17 cellular contexts compared by ENCODE assay signal in the genomic region with DNA sequence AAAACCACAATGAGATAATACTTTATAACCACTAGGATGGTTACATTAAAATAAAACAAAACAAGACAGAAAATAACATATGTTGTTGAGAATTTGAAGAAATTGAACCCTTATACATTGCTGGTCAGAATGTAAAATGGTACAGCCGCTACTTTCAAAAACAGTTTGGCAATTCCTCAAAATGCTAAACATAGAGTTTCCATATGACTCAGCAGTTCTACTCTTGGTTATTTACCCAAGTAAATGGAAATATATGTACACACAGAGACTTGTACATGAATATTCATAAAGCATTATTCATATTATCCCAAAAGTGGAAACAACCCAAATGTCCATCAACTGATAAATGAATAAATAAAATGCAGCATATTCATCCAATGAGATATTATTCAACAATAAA.
A peak's percentile ranks its signal among the peaks of the same experiment; 100 is the strongest.
DNase-seq lines count a peak whose midpoint lies in the region; ATAC-seq, FAIRE-seq and TF ChIP-seq lines count a peak whose summit lies in the region.
"Had no signal": no experiment of that assay in that cellular context is flagged by ENCODE, and none has a peak within 500 bp of the region (broad histone marks: within the 10 kb centered on the region; RNA-seq: fewer than 3 reads in every experiment).

No MANE protein-coding gene starts in this region.

- H3K4me1 ChIP-seq in HepG2 (ENCODE audit: insufficient read depth, low read length): no peaks in the 10 kb centered on the region
- no peaks in the 10 kb centered on the region for H3K4me1 ChIP-seq in right lobe of liver
- no peaks in the 10 kb centered on the region for H3K4me1 ChIP-seq in K562 (replicated peaks in 1 of 2; ENCODE audit: control insufficient read depth in 2 of 2, insufficient read depth in 2 of 2, low read length in 2 of 2)
- H3K4me1 ChIP-seq: SJCRH30 had no signal

- H4K20me1 ChIP-seq in HepG2 (ENCODE audit: insufficient read depth, low read length) (no peaks in the 10 kb centered on the region), K562 (replicated peaks; ENCODE audit: control insufficient read depth, insufficient read depth, low read length) (no peaks in the 10 kb centered on the region)

- TF ChIP-seq CTCF in HepG2 (CRISPR knock-in tag; IDR thresholded peaks at IDR 0.05): no peak
- no peak for TF ChIP-seq CTCF in right lobe of liver (IDR thresholded peaks at IDR 0.05)
- no peak for TF ChIP-seq CTCF in K562 (IDR thresholded peaks at IDR 0.05 in 2 of 3, conservative IDR thresholded peaks at IDR 0.05 in 1 of 3; ENCODE audit: insufficient read depth in 2 of 3, low read depth in 1 of 3, low read length in 3 of 3)

- H3K4me2 ChIP-seq in HepG2 (ENCODE audit: low read depth, low read length) (no peak overlapping the region), K562 (ENCODE audit: insufficient read depth, low read length) (no peak overlapping the region)
- H3K4me2 ChIP-seq: GM23338 had no signal

- DNase-seq in HepG2 (ENCODE audit: low spot score) (no peak), right lobe of liver (no peak), MV-4-11 (lab: John Stamatoyannopoulos, UW) (peak; percentile 81), K562 (ENCODE audit: extremely low read depth in 1 of 4, low spot score in 3 of 4) (no peak), cerebellum (ENCODE audit: low spot score) (no peak), NCI-H1694 (lab: John Stamatoyannopoulos, UW) (no peak)
- DNase-seq: C1 segment of cervical spinal cord, DMS 273 treated with DMSO at 0.1 percent for 48 hours, NCI-H1092, NCI-H187, NCI-H510A treated with DMSO at 0.1 percent for 48 hours, OCI-M1, SJCRH30 had no signal

- POLR2A ChIA-PET in HepG2 (lab: Yijun Ruan, JAX) (no interaction called here), K562 (lab: Yijun Ruan, JAX) (no interaction called here)

- in situ Hi-C loops in HepG2 (cut with HindIII; ENCODE audit: extremely low pct_ligation_motif_present, low pct_unique_long_range_greater_than_20kb): no loop called here
- in situ Hi-C loops in K562 (cut with MboI): no loop called here

- no peak for FAIRE-seq in HepG2 (lab: Jason Lieb, UNC)
- no peak for FAIRE-seq in K562 (lab: Jason Lieb, UNC)

- TF ChIP-seq EP300 in HepG2 (IDR thresholded peaks at IDR 0.05; ENCODE audit: low read depth in 2 of 2, low read length in 2 of 2): no peak
- no peak for TF ChIP-seq EP300 in HepG2 (CRISPR knock-in tag; IDR thresholded peaks at IDR 0.05; ENCODE audit: borderline replicate concordance)
- TF ChIP-seq EP300 in K562 (IDR thresholded peaks at IDR 0.05; ENCODE audit: low read length): no peak

- H3K79me2 ChIP-seq in HepG2 (ENCODE audit: insufficient read depth, low read length) (no peaks in the 10 kb centered on the region), K562 (ENCODE audit: control insufficient read depth, insufficient read depth, low read length) (no peaks in the 10 kb centered on the region)

- H3K27me3 ChIP-seq in HepG2 (ENCODE audit: control insufficient read depth in 1 of 2, insufficient read depth in 2 of 2, low read length in 2 of 2) (no peaks in the 10 kb centered on the region), right lobe of liver (no peaks in the 10 kb centered on the region), K562 (ENCODE audit: control insufficient read depth in 2 of 2, insufficient read depth in 2 of 2, low read length in 2 of 2) (no peaks in the 10 kb centered on the region)
- H3K27me3 ChIP-seq: SJCRH30 had no signal

- H3K36me3 ChIP-seq in HepG2 (replicated peaks in 1 of 2; ENCODE audit: control insufficient read depth in 1 of 2, insufficient read depth in 2 of 2, low read length in 2 of 2): no peaks in the 10 kb centered on the region
- H3K36me3 ChIP-seq in right lobe of liver: no peaks in the 10 kb centered on the region
- no peaks in the 10 kb centered on the region for H3K36me3 ChIP-seq in K562 (ENCODE audit: control insufficient read depth, insufficient read depth, low read length)
- H3K36me3 ChIP-seq: SJCRH30 had no signal

- H3K4me3 ChIP-seq in HepG2 (replicated peaks in 1 of 3; ENCODE audit: insufficient read depth in 1 of 3, low read depth in 2 of 3, low read length in 3 of 3): no peak overlapping the region
- no peak overlapping the region for H3K4me3 ChIP-seq in right lobe of liver
- no peak overlapping the region for H3K4me3 ChIP-seq in K562
- H3K4me3 ChIP-seq: GM23338, SJCRH30 had no signal

- no peak for TF ChIP-seq RAD21 in HepG2 (CRISPR knock-in tag; IDR thresholded peaks at IDR 0.05)
- no peak for TF ChIP-seq RAD21 in K562 (CRISPR knock-in tag; conservative IDR thresholded peaks at IDR 0.05 in 1 of 2, IDR thresholded peaks at IDR 0.05 in 1 of 2)

- H3K27ac ChIP-seq in HepG2 (ENCODE audit: extremely low read length, insufficient read depth, low read length) (no peak overlapping the region), right lobe of liver (no peak overlapping the region), K562 (ENCODE audit: extremely low read depth, low read depth, low read length) (no peak overlapping the region)
- H3K27ac ChIP-seq: RWPE1, SJCRH30 had no signal

- CTCF ChIA-PET in HepG2 (lab: Yijun Ruan, JAX; ENCODE audit: low intra/inter-chr PET ratio, low total read pairs): no interaction called here
- CTCF ChIA-PET in K562 (lab: Yijun Ruan, JAX; ENCODE audit: low intra/inter-chr PET ratio): no interaction called here

- ATAC-seq in HepG2 (no peak), right lobe of liver (no peak), K562 (no peak), HG02610 (IDR thresholded peaks at IDR 0.05; ENCODE audit: unreplicated experiment) (no peak), GM18511 (IDR thresholded peaks at IDR 0.05; ENCODE audit: unreplicated experiment) (no peak)
- ATAC-seq: GM23338 had no signal

- H3K9me1 ChIP-seq in K562 (ENCODE audit: control insufficient read depth, insufficient read depth, low read length): no peaks in the 10 kb centered on the region

- no peak for TF ChIP-seq POLR2A in HepG2 (IDR thresholded peaks at IDR 0.05; ENCODE audit: insufficient read depth in 1 of 2, low read depth in 2 of 2, low read length in 2 of 2)
- no peak for TF ChIP-seq POLR2A in right lobe of liver (IDR thresholded peaks at IDR 0.05)
- TF ChIP-seq POLR2A in K562 (conservative IDR thresholded peaks at IDR 0.05): no peak

- H3K9ac ChIP-seq in HepG2 (ENCODE audit: insufficient read depth, low read depth, low read length): no peak overlapping the region
- H3K9ac ChIP-seq in K562 (ENCODE audit: insufficient read depth in 1 of 2, low read depth in 2 of 2, low read length in 2 of 2): no peak overlapping the region

- H3K9me3 ChIP-seq in HepG2 (ENCODE audit: low read length): peaks cover 16% of the 10 kb centered on the region; the same call in 1 of the 2 replicates
- no peaks in the 10 kb centered on the region for H3K9me3 ChIP-seq in right lobe of liver
- H3K9me3 ChIP-seq in K562 (replicated peaks; ENCODE audit: control insufficient read depth, insufficient read depth, low read depth, low read length): no peaks in the 10 kb centered on the region; the same call in 1 of the 2 replicates
- H3K9me3 ChIP-seq: SJCRH30 had no signal

- intact Hi-C loops in HepG2 (cut with micrococcal nuclease; ENCODE audit: unreplicated experiment): no loop called here
- intact Hi-C loops in right lobe of liver (cut with DNase I): no loop called here
- intact Hi-C loops in K562 (cut with micrococcal nuclease): no loop called here

- H2AFZ ChIP-seq in HepG2 (ENCODE audit: low read length): no peak overlapping the region
- H2AFZ ChIP-seq in K562 (ENCODE audit: low read depth, low read length): no peak overlapping the region
- H2AFZ ChIP-seq: GM23338 had no signal

- BruUV-seq in HepG2 (replicated peaks; lab: Mats Ljungman, UMichigan): no TSS peak
- BruUV-seq in K562 (replicated peaks; lab: Mats Ljungman, UMichigan): no TSS peak

- 5% methylated on average over 1 of the region's 1 CpG for WGBS in HepG2 (ENCODE audit: low lambda C conversion rate)
- WGBS in right lobe of liver (ENCODE audit: insufficient coverage, low coverage, low lambda C conversion rate, missing lambda C conversion rate): 63% methylated on average over 1 of the region's 1 CpG
- WGBS in K562 (ENCODE audit: insufficient coverage, low coverage, missing lambda C conversion rate): 0% methylated on average over 1 of the region's 1 CpG

TF ChIP-seq in HepG2, 621 proteins besides CTCF, POLR2A, EP300 and RAD21 (continues in another document):
- TF ChIP-seq, protein P1, sequence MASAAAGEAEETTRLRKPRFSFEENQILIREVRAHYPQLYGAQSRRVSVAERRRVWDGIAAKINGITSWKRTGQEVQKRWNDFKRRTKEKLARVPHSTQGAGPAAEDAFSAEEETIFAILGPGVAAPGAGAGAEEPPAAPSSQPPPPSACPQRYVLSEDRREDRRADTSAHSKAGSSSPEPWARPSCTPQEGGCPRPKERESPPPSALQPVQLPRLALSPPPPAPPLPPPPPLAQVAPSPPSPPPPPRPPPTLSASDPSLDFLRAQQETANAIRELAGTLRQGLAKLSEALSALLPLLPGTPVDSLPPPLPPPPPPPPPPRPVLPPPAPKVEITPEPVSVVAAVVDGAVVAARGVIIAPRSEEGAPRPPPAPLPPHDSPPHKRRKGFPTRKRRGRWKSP (CRISPR knock-in tag; IDR thresholded peaks at IDR 0.05): no peak
- TF ChIP-seq NFE2L2 (IDR thresholded peaks at IDR 0.05; ENCODE audit: low read length): peak; percentile 71
- TF ChIP-seq MAFF (IDR thresholded peaks at IDR 0.05; ENCODE audit: low read depth, low read length): 0 out of 2 replicates have a peak, but pooled peaks have one; percentile 22
- TF ChIP-seq ZNF10 (CRISPR knock-in tag; IDR thresholded peaks at IDR 0.05; ENCODE audit: borderline replicate concordance, low read depth): no peak

TF ChIP-seq in K562, 482 proteins besides CTCF, POLR2A, EP300 and RAD21:
- TF ChIP-seq MAFF (IDR thresholded peaks at IDR 0.05; ENCODE audit: low read length) (peak; percentile 30; the same call in 1 of the 2 replicates), MIER1 (IDR thresholded peaks at IDR 0.05; ENCODE audit: low read depth) (no peak), ATF1 (CRISPR knock-in tag; IDR thresholded peaks at IDR 0.05) (no peak), ATF1 (tag; IDR thresholded peaks at IDR 0.05) (no peak), RBM39 (optimal IDR thresholded peaks at IDR 0.05; ENCODE audit: low read depth, low read length) (no peak), MAFG (tag; conservative IDR thresholded peaks at IDR 0.05) (peak; percentile 23; the same call in 1 of the 2 replicates), ZC3H4 (CRISPR knock-in tag; IDR thresholded peaks at IDR 0.05; ENCODE audit: borderline replicate concordance) (no peak), CHD2 (IDR thresholded peaks at IDR 0.05; ENCODE audit: low read depth, low read length) (no peak), ZNF316 (IDR thresholded peaks at IDR 0.05) (peak; percentile 30)

Comparison
In these comparisons a context has a peak if more than half of its experiments do, and no peak if none do; other contexts are left out.
1. Of the 241 proteins assayed by ChIP-seq in both HepG2 and K562: peak only in HepG2: MAFK; only in K562: MAFG; in both: MAFF; in neither: 238.